Comparison of ENCODE assay signal across 2 cellular contexts in the genomic region with DNA sequence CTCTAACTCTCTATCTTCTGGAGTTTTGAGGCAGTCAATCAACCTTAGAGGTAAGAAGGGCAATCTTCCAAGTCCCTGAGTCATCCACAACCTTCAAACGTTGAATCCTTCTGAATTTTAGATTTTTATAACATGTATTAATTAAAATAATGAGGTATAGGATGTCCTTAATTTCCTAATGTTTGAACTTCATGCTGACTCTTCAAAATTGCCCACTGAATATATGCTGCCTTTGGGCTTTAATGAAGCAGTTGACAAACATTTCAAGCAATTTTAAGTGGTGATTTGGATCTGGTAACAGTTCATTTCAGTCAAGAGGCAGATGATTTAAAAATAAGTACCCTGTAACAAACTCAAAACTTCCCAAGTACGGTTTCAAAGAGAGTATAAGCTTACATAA.
TF ChIP-seq lines count a peak whose summit lies in the region.

No MANE protein-coding gene starts in this region.

TF ChIP-seq in HepG2, 621 proteins besides CTCF, POLR2A, EP300 and RAD21:
- no peak for TF ChIP-seq ZNF317 (CRISPR knock-in tag; IDR thresholded peaks at IDR 0.05)
- TF ChIP-seq ZNF569 (CRISPR knock-in tag; IDR thresholded peaks at IDR 0.05; ENCODE audit: borderline replicate concordance), result no peak
- no peak for TF ChIP-seq NFE2 (CRISPR knock-in tag; IDR thresholded peaks at IDR 0.05)
- TF ChIP-seq ZNF263 (CRISPR knock-in tag; IDR thresholded peaks at IDR 0.05), result no peak
- TF ChIP-seq CC2D1A (CRISPR knock-in tag; IDR thresholded peaks at IDR 0.05), result no peak
- no peak for TF ChIP-seq ZFP62 (CRISPR knock-in tag; IDR thresholded peaks at IDR 0.05)
- TF ChIP-seq MAFF (IDR thresholded peaks at IDR 0.05; ENCODE audit: low read depth, low read length), result peak; percentile 60
- TF ChIP-seq ZNF615 (CRISPR knock-in tag; IDR thresholded peaks at IDR 0.05; ENCODE audit: borderline replicate concordance), result no peak
- TF ChIP-seq IRX3 (CRISPR knock-in tag; IDR thresholded peaks at IDR 0.05; ENCODE audit: borderline replicate concordance, low read depth), result no peak
- peak; percentile 53 to 70; a peak in 3 of 4 replicates for TF ChIP-seq MAFK (conservative IDR thresholded peaks at IDR 0.05 in 1 of 2, IDR thresholded peaks at IDR 0.05 in 1 of 2; ENCODE audit: low read length in 2 of 2)
- TF ChIP-seq, protein P1, sequence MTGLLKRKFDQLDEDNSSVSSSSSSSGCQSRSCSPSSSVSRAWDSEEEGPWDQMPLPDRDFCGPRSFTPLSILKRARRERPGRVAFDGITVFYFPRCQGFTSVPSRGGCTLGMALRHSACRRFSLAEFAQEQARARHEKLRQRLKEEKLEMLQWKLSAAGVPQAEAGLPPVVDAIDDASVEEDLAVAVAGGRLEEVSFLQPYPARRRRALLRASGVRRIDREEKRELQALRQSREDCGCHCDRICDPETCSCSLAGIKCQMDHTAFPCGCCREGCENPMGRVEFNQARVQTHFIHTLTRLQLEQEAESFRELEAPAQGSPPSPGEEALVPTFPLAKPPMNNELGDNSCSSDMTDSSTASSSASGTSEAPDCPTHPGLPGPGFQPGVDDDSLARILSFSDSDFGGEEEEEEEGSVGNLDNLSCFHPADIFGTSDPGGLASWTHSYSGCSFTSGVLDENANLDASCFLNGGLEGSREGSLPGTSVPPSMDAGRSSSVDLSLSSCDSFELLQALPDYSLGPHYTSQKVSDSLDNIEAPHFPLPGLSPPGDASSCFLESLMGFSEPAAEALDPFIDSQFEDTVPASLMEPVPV (CRISPR knock-in tag; IDR thresholded peaks at IDR 0.05), result no peak

TF ChIP-seq in K562, 482 proteins besides CTCF, POLR2A, EP300 and RAD21:
- TF ChIP-seq MAFF (IDR thresholded peaks at IDR 0.05; ENCODE audit: low read length) (peak; percentile 47; the same call in 1 of the 2 replicates), ZSCAN29 (IDR thresholded peaks at IDR 0.05) (no peak), NFIC (IDR thresholded peaks at IDR 0.05) (0 out of 2 replicates have a peak, but pooled peaks have one; percentile 5), ZSCAN32 (CRISPR knock-in tag; IDR thresholded peaks at IDR 0.05) (no peak), C11orf30 (IDR thresholded peaks at IDR 0.05; ENCODE audit: low read depth) (peak; percentile 73), ZNF57 (CRISPR knock-in tag; IDR thresholded peaks at IDR 0.05) (no peak), ZNF316 (IDR thresholded peaks at IDR 0.05) (peak; percentile 86), MAFK (IDR thresholded peaks at IDR 0.05; ENCODE audit: low read length) (peak; percentile 32; the same call in 1 of the 2 replicates), CBX8 (IDR thresholded peaks at IDR 0.05; ENCODE audit: borderline replicate concordance, extremely low read depth, low read depth, low read length, poor library complexity, severe bottlenecking) (no peak), FUS (optimal IDR thresholded peaks at IDR 0.05; ENCODE audit: low read depth, low read length) (no peak), COPS2 (conservative IDR thresholded peaks at IDR 0.05) (no peak), RBM34 (IDR thresholded peaks at IDR 0.05; ENCODE audit: borderline replicate concordance, insufficient read depth, low read length) (no peak)
- TF ChIP-seq, protein P2, sequence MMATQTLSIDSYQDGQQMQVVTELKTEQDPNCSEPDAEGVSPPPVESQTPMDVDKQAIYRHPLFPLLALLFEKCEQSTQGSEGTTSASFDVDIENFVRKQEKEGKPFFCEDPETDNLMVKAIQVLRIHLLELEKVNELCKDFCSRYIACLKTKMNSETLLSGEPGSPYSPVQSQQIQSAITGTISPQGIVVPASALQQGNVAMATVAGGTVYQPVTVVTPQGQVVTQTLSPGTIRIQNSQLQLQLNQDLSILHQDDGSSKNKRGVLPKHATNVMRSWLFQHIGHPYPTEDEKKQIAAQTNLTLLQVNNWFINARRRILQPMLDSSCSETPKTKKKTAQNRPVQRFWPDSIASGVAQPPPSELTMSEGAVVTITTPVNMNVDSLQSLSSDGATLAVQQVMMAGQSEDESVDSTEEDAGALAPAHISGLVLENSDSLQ (IDR thresholded peaks at IDR 0.05), result peak; percentile 82
TF ChIP-seq in K562: peak in this region for 6.
